Comparison of ENCODE assay signal across 8 cellular contexts in the genomic region with DNA sequence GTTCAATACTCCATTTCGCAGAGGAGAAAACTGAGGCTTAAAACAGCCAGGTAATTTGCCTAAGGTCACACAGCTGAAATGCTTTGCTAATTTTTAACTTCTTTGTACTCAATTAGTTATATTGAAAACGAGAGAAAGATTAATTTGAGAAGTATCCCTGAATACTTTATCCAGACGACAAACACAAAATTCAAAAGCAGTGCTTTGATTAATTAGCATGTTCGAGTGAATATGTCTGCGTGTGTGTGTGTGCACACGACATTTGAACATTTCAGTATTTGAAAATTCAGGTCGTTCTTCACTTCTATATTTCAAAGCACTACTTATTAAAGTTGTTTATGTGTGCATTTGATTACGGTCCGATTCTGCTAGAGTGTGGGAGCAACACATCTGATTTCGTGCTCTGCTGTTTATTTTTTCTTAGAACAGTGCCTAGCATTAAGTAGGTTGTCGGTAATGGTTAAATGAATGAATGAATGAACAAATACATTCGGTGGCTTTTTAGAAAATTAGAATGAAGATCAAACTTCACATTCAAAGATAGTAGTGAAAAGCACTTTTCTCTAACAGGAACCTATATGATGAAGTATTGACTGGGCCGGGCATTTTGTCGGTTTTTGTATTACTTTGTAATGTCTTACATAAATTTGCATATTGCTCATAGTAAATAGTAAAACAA. TPM values are rescaled to one million over a fixed set of nuclear protein-coding genes. Genes with fewer than 3 reads are reported as not detected.
A peak's percentile ranks its signal among the peaks of the same experiment; 100 is the strongest.
DNase-seq lines count a peak whose midpoint lies in the region; ATAC-seq and TF ChIP-seq lines count a peak whose summit lies in the region.

No MANE protein-coding gene starts in this region.

- peaks cover 27% of the 10 kb centered on the region for H4K20me1 ChIP-seq in OCI-LY7 (ENCODE audit: insufficient read depth, low read length)

- DNase-seq in OCI-LY7 (ENCODE audit: low spot score) = peak; percentile 28
- no peak for DNase-seq in endothelial cell (ENCODE audit: low spot score)
- no peak for DNase-seq in prostate gland (ENCODE audit: low spot score)
- DNase-seq in middle frontal gyrus (ENCODE audit: extremely low spot score, low spot score) = no peak
- DNase-seq in NCI-H187 treated with DMSO at 0.1 percent for 48 hours (lab: John Stamatoyannopoulos, UW) = no peak

- POLR2A ChIA-PET in OCI-LY7 (lab: Charles Lee) = interaction anchor here (0.9 to 8.6 kb wide), 6 partner anchors 9 to 89 kb away, joined by 3 to 362 read pairs (median 15); partner anchors contain the start of genes SNX14 and SYNCRIP

- H3K4me1 Mint-ChIP-seq in endothelial cell (ENCODE audit: unreplicated experiment) = peaks cover 23% of the 10 kb centered on the region

- no peak for TF ChIP-seq POLR2A in prostate gland (IDR thresholded peaks at IDR 0.05)

- intact Hi-C loops in OCI-LY7 (cut with micrococcal nuclease; ENCODE audit: unreplicated experiment) = loop anchor here (10.0 kb wide), 1 partner anchor 325 kb away; no protein-coding TSS in a partner anchor
- intact Hi-C loops in prostate gland (cut with DNase I) = loop anchor here (2.0 to 10.0 kb wide), 4 partner anchors 85 to 1905 kb away; partner anchors contain the start of genes NT5E and RARS2

- H3K4me3 Mint-ChIP-seq in endothelial cell (ENCODE audit: unreplicated experiment) = peak overlapping the region; percentile 65

- H3K79me2 ChIP-seq in OCI-LY7 (ENCODE audit: insufficient read depth, low read depth, low read length) = peaks cover 71% of the 10 kb centered on the region

- no peak for TF ChIP-seq CTCF in OCI-LY7 (conservative IDR thresholded peaks at IDR 0.05; ENCODE audit: low read length)
- no peak for TF ChIP-seq CTCF in endothelial cell (IDR thresholded peaks at IDR 0.05; ENCODE audit: unreplicated experiment)
- no peak for TF ChIP-seq CTCF in prostate gland (IDR thresholded peaks at IDR 0.05)

- TSS peak; percentile 94 for BruUV-seq in OCI-LY7 (replicated peaks; lab: Mats Ljungman, UMichigan)

- CTCF ChIA-PET in OCI-LY7 (lab: Charles Lee; ENCODE audit: unreplicated experiment) = no interaction called here

- H3K27ac Mint-ChIP-seq in endothelial cell (ENCODE audit: unreplicated experiment) = no peak overlapping the region

- ATAC-seq in GM18858 (IDR thresholded peaks at IDR 0.05; ENCODE audit: unreplicated experiment) = peak; percentile 1
- no peak for ATAC-seq in GM18873 (IDR thresholded peaks at IDR 0.05; ENCODE audit: low FRiP score, unreplicated experiment)
- no peak for ATAC-seq in GM21576 (IDR thresholded peaks at IDR 0.05; ENCODE audit: unreplicated experiment)

- H3K27me3 Mint-ChIP-seq in endothelial cell (ENCODE audit: unreplicated experiment) = peaks cover 3% of the 10 kb centered on the region

- no peaks in the 10 kb centered on the region for H3K9me3 Mint-ChIP-seq in endothelial cell (ENCODE audit: unreplicated experiment)

- H3K27ac ChIP-seq in OCI-LY7 (ENCODE audit: low read depth, low read length, poor library complexity, severe bottlenecking) (peak overlapping the region; percentile 96), prostate gland (peak overlapping the region; percentile 86 to 87)

- H3K27me3 ChIP-seq in prostate gland (replicated peaks; ENCODE audit: insufficient read depth) = no peaks in the 10 kb centered on the region

- H3K36me3 ChIP-seq in OCI-LY7 (ENCODE audit: insufficient read depth, low read length) (peaks cover 46% of the 10 kb centered on the region), prostate gland (no peaks in the 10 kb centered on the region)

- H3K9me3 ChIP-seq in OCI-LY7 (ENCODE audit: low read length) = peaks cover 5% of the 10 kb centered on the region; the same call in 1 of the 2 replicates
- H3K9me3 ChIP-seq in prostate gland = no peaks in the 10 kb centered on the region

- peak overlapping the region; percentile 63 for H2AFZ ChIP-seq in OCI-LY7 (ENCODE audit: low read length)

- H3K4me2 ChIP-seq in OCI-LY7 (ENCODE audit: low read length) = peak overlapping the region; percentile 85

- H3K4me3 ChIP-seq in OCI-LY7 (ENCODE audit: low read depth, low read length, poor library complexity, severe bottlenecking) (peak overlapping the region; percentile 97), prostate gland (peak overlapping the region; percentile 82 to 93)

- peaks cover 5% of the 10 kb centered on the region for H3K36me3 Mint-ChIP-seq in endothelial cell (ENCODE audit: low read depth, unreplicated experiment)

- WGBS in prostate gland = 37% methylated on average over 14 of the region's 14 CpGs

- no peaks in the 10 kb centered on the region for H3K9me2 ChIP-seq in OCI-LY7 (ENCODE audit: insufficient read depth, low read length)

- H3K4me1 ChIP-seq in OCI-LY7 (ENCODE audit: insufficient read depth, low read length, poor library complexity, severe bottlenecking) (peaks cover 22% of the 10 kb centered on the region), prostate gland (replicated peaks) (no peaks in the 10 kb centered on the region)

RNA-seq across cellular contexts. Expression of gene SYNCRIP, which starts 36.9 kb away (rescaled TPM):
- total RNA-seq in OCI-LY7 (2014; rRNA removed; shearing (Covaris generic)) = 73.5 and 80.9 TPM in 2 replicates
- total RNA-seq in OCI-LY7 (2022) (167 and 188 TPM in 2 replicates), endothelial cell (ENCODE audit: unreplicated experiment) (96.8 TPM), prostate gland (10 to 100 TPM; 46.1 to 49.7 TPM)
